9 cellular contexts compared by ENCODE assay signal in genomic region chr1:147627435-147628110, GRCh38. TPM values are rescaled to one million over a fixed set of nuclear protein-coding genes. Genes with fewer than 3 reads are reported as not detected.
DNase-seq lines count a peak whose midpoint lies in the region; ATAC-seq and TF ChIP-seq lines count a peak whose summit lies in the region.
"Had no signal": no experiment of that assay in that cellular context is flagged by ENCODE, and none has a peak within 500 bp of the region (broad histone marks: within the 10 kb centered on the region; RNA-seq: fewer than 3 reads in every experiment).

No MANE protein-coding gene starts in this region.

- peaks cover 22% of the 10 kb centered on the region for H3K36me3 Mint-ChIP-seq in neural progenitor cell

- no peaks in the 10 kb centered on the region for H3K9me3 Mint-ChIP-seq in neural progenitor cell
- H3K9me3 Mint-ChIP-seq: activated naive CD4-positive, alpha-beta T cell treated with anti-CD3 and anti-CD28 coated beads, Interleukin-2, amount 50 U/mL, for 24 hours had no signal

- H3F3A ChIP-seq in neural progenitor cell (ENCODE audit: low read depth): peaks cover 19% of the 10 kb centered on the region

- DNase-seq in EH (ENCODE audit: low read depth) (peak; percentile 58), HCEC 1CT (peak; percentile 17), NCI-H526 treated with DMSO at 0.1 percent for 48 hours (lab: John Stamatoyannopoulos, UW) (peak; percentile 50), activated T-cell treated with anti-CD3 and anti-CD28 coated beads for 1 hour (ENCODE audit: low read depth) (peak; percentile 44), fibroblast of lung (ENCODE audit: low read depth in 2 of 2) (peak; percentile 29 to 55), neural progenitor cell (ENCODE audit: low spot score) (peak; percentile 60), DMS79 treated with DMSO at 0.1 percent for 48 hours (lab: John Stamatoyannopoulos, UW) (no peak)

- H3K9me3 ChIP-seq in fibroblast of lung (ENCODE audit: control insufficient read depth, insufficient read depth, low read depth, low read length) (no peaks in the 10 kb centered on the region), neural progenitor cell (ENCODE audit: low read depth) (no peaks in the 10 kb centered on the region)

- H3K4me1 ChIP-seq in fibroblast of lung (ENCODE audit: control insufficient read depth, extremely low read depth, insufficient read depth, low read length): no peaks in the 10 kb centered on the region
- no peaks in the 10 kb centered on the region for H3K4me1 ChIP-seq in neural progenitor cell

- TF ChIP-seq CTCF in fibroblast of lung (conservative IDR thresholded peaks at IDR 0.05 in 1 of 2, IDR thresholded peaks at IDR 0.05 in 1 of 2; ENCODE audit: low read depth in 1 of 2, low read length in 2 of 2): peak; percentile 92 to 96
- peak; percentile 91 for TF ChIP-seq CTCF in neural progenitor cell (IDR thresholded peaks at IDR 0.05)

- no peak overlapping the region for H3K27ac Mint-ChIP-seq in neural progenitor cell
- H3K27ac Mint-ChIP-seq: activated naive CD4-positive, alpha-beta T cell treated with anti-CD3 and anti-CD28 coated beads, Interleukin-2, amount 50 U/mL, for 24 hours had no signal

- no peak for ATAC-seq in GM21576 (IDR thresholded peaks at IDR 0.05; ENCODE audit: unreplicated experiment)

- H3K36me3 ChIP-seq in fibroblast of lung (ENCODE audit: control insufficient read depth, insufficient read depth, low read length) (peaks cover 2% of the 10 kb centered on the region), neural progenitor cell (no peaks in the 10 kb centered on the region)

- no peaks in the 10 kb centered on the region for H3K79me2 ChIP-seq in fibroblast of lung (ENCODE audit: control insufficient read depth, insufficient read depth, low read length)
- no peaks in the 10 kb centered on the region for H3K79me2 ChIP-seq in neural progenitor cell (ENCODE audit: low read depth)

- no peak overlapping the region for H3K9ac ChIP-seq in fibroblast of lung (ENCODE audit: insufficient read depth, low read length)
- no peak overlapping the region for H3K9ac ChIP-seq in neural progenitor cell

- H3K4me2 ChIP-seq in fibroblast of lung (ENCODE audit: extremely low read depth, insufficient read depth, low read length) (no peak overlapping the region), neural progenitor cell (no peak overlapping the region)

- H3K27ac ChIP-seq in fibroblast of lung (ENCODE audit: insufficient read depth, low read length) (no peak overlapping the region), neural progenitor cell (no peak overlapping the region)

- H3K27me3 ChIP-seq in fibroblast of lung (ENCODE audit: control insufficient read depth, insufficient read depth, low read length) (no peaks in the 10 kb centered on the region), neural progenitor cell (no peaks in the 10 kb centered on the region)

- peaks cover 11% of the 10 kb centered on the region for H3K4me1 Mint-ChIP-seq in neural progenitor cell

- no peak overlapping the region for H3K4me3 ChIP-seq in fibroblast of lung (replicated peaks in 1 of 4; ENCODE audit: control extremely low read depth in 1 of 4, insufficient read depth in 1 of 4, low read depth in 3 of 4, low read length in 4 of 4)
- H3K4me3 ChIP-seq in neural progenitor cell: no peak overlapping the region

- H4K20me1 ChIP-seq in fibroblast of lung (ENCODE audit: control insufficient read depth, extremely low read depth, insufficient read depth, low read length): no peaks in the 10 kb centered on the region
- peaks cover 22% of the 10 kb centered on the region for H4K20me1 ChIP-seq in neural progenitor cell (ENCODE audit: low read depth)

- H2AFZ ChIP-seq in fibroblast of lung (ENCODE audit: low read length) (no peak overlapping the region), neural progenitor cell (replicated peaks) (no peak overlapping the region)

- no peaks in the 10 kb centered on the region for H3K27me3 Mint-ChIP-seq in neural progenitor cell (ENCODE audit: insufficient read depth, low read depth)
- H3K27me3 Mint-ChIP-seq: activated naive CD4-positive, alpha-beta T cell treated with anti-CD3 and anti-CD28 coated beads, Interleukin-2, amount 50 U/mL, for 24 hours had no signal

- H3K4me3 Mint-ChIP-seq in neural progenitor cell: no peak overlapping the region
- H3K4me3 Mint-ChIP-seq: activated naive CD4-positive, alpha-beta T cell treated with anti-CD3 and anti-CD28 coated beads, Interleukin-2, amount 50 U/mL, for 24 hours had no signal

RNA-seq across cellular contexts. Expression of gene ACP6, which starts 42.8 kb away (rescaled TPM):
- total RNA-seq in fibroblast of lung (5.1 and 7.4 TPM in 2 replicates), neural progenitor cell (ENCODE audit: low replicate concordance) (25.9 and 27.6 TPM in 2 replicates)
- polyA plus RNA-seq in fibroblast of lung: 3.9 and 7.6 TPM in 2 replicates
- polyA plus RNA-seq in fibroblast of lung (2012): 5.9 and 12.2 TPM in 2 replicates
- 5.3 and 11.6 TPM in 2 replicates for polyA minus RNA-seq in fibroblast of lung (ENCODE audit: low replicate concordance)
